ENCODE assay signal across 8 cellular contexts in genomic region chr10:71975891-71976725, GRCh38. TPM values are rescaled to one million over a fixed set of nuclear protein-coding genes. Genes with fewer than 3 reads are reported as not detected.
DNase-seq lines count a peak whose midpoint lies in the region; ATAC-seq and TF ChIP-seq lines count a peak whose summit lies in the region.

No MANE protein-coding gene starts in this region.

- no peaks in the 10 kb centered on the region for H3K27me3 ChIP-seq in esophagus muscularis mucosa
- no peaks in the 10 kb centered on the region for H3K27me3 ChIP-seq in muscle layer of duodenum (ENCODE audit: low read depth, low read length)

- peaks cover 0 to 2% of the 10 kb centered on the region in 2 donors for H3K4me1 Mint-ChIP-seq in natural killer cell treated with Interleukin-12 subunit alpha and Interleukin-12 subunit beta and Interleukin-15 and Interleukin-18, amount 100 ng/mL, for 72 hours (ENCODE audit: low read depth in 2 of 2)
- no peaks in the 10 kb centered on the region for H3K4me1 Mint-ChIP-seq in natural killer cell

- no peak overlapping the region for H3K27ac Mint-ChIP-seq in natural killer cell treated with Interleukin-12 subunit alpha and Interleukin-12 subunit beta and Interleukin-15 and Interleukin-18, amount 100 ng/mL, for 72 hours
- no peak overlapping the region for H3K27ac Mint-ChIP-seq in natural killer cell

- peaks cover 98 to 100% (median 98%) of the 10 kb centered on the region in 4 donors for H3K4me1 ChIP-seq in esophagus muscularis mucosa
- peaks cover 20 to 88% of the 10 kb centered on the region in 2 donors for H3K4me1 ChIP-seq in muscle layer of duodenum (ENCODE audit: control insufficient read depth in 1 of 2, insufficient read depth in 2 of 2, low read length in 2 of 2)

- H3K4me3 ChIP-seq in esophagus muscularis mucosa (peak overlapping the region in 2 of 4 donors; percentile 8 to 25), muscle layer of duodenum (ENCODE audit: low read depth in 1 of 2, low read length in 2 of 2) (peak overlapping the region in 1 of 2 donors; percentile 25)

- intact Hi-C loops in natural killer cell (cut with micrococcal nuclease) (no loop called here), esophagus muscularis mucosa (cut with DNase I) (no loop called here)

- no peak overlapping the region for H3K4me3 Mint-ChIP-seq in natural killer cell treated with Interleukin-12 subunit alpha and Interleukin-12 subunit beta and Interleukin-15 and Interleukin-18, amount 100 ng/mL, for 72 hours
- no peak overlapping the region for H3K4me3 Mint-ChIP-seq in natural killer cell

- H3K9me3 Mint-ChIP-seq in natural killer cell treated with Interleukin-12 subunit alpha and Interleukin-12 subunit beta and Interleukin-15 and Interleukin-18, amount 100 ng/mL, for 72 hours, result no peaks in the 10 kb centered on the region
- H3K9me3 Mint-ChIP-seq in natural killer cell, result no peaks in the 10 kb centered on the region

- H3K27me3 Mint-ChIP-seq in natural killer cell treated with Interleukin-12 subunit alpha and Interleukin-12 subunit beta and Interleukin-15 and Interleukin-18, amount 100 ng/mL, for 72 hours, result peaks cover 0 to 7% of the 10 kb centered on the region in 2 donors
- H3K27me3 Mint-ChIP-seq in natural killer cell (ENCODE audit: low read depth in 2 of 2), result no peaks in the 10 kb centered on the region

- TF ChIP-seq CTCF in natural killer cell (IDR thresholded peaks at IDR 0.05), result no peak
- TF ChIP-seq CTCF in esophagus muscularis mucosa (IDR thresholded peaks at IDR 0.05), result no peak

- H3K36me3 ChIP-seq in esophagus muscularis mucosa (peaks cover 0 to 19% (median 5%) of the 10 kb centered on the region in 4 donors), muscle layer of duodenum (ENCODE audit: control insufficient read depth in 1 of 2, insufficient read depth in 2 of 2, low read length in 2 of 2) (no peaks in the 10 kb centered on the region)

- no peak for TF ChIP-seq POLR2A in esophagus muscularis mucosa (IDR thresholded peaks at IDR 0.05; ENCODE audit: low read depth)

- no peaks in the 10 kb centered on the region for H3K9me3 ChIP-seq in esophagus muscularis mucosa
- H3K9me3 ChIP-seq in muscle layer of duodenum (ENCODE audit: control insufficient read depth in 1 of 2, low read length in 2 of 2), result no peaks in the 10 kb centered on the region

- H3K27ac ChIP-seq in esophagus muscularis mucosa (replicated peaks in 1 of 4), result peak overlapping the region; percentile 79 to 87 (median 84)
- peak overlapping the region; percentile 61 for H3K27ac ChIP-seq in muscle layer of duodenum (ENCODE audit: low read length)

- peak; percentile 23 for DNase-seq in natural killer cell treated with Interleukin-12 subunit alpha and Interleukin-12 subunit beta and Interleukin-15 and Interleukin-18, amount 100 ng/mL, for 72 hours (ENCODE audit: low spot score)
- no peak for DNase-seq in natural killer cell
- no peak for DNase-seq in esophagus muscularis mucosa (ENCODE audit: extremely low spot score)
- no peak for DNase-seq in DMS53 treated with DMSO at 0.1 percent for 48 hours (lab: John Stamatoyannopoulos, UW; ENCODE audit: unreplicated experiment)
- DNase-seq in GM19240 (ENCODE audit: insufficient read length, low spot score), result no peak
- DNase-seq in NOMO-1 (lab: John Stamatoyannopoulos, UW; ENCODE audit: unreplicated experiment in 2 of 2), result no peak
- DNase-seq in NCI-H2107 (lab: John Stamatoyannopoulos, UW), result no peak

- no peaks in the 10 kb centered on the region for H3K36me3 Mint-ChIP-seq in natural killer cell treated with Interleukin-12 subunit alpha and Interleukin-12 subunit beta and Interleukin-15 and Interleukin-18, amount 100 ng/mL, for 72 hours
- no peaks in the 10 kb centered on the region for H3K36me3 Mint-ChIP-seq in natural killer cell

- ATAC-seq in natural killer cell treated with Interleukin-12 subunit alpha and Interleukin-12 subunit beta and Interleukin-15 and Interleukin-18, amount 100 ng/mL, for 72 hours, result no peak
- no peak for ATAC-seq in natural killer cell

- TF ChIP-seq EP300 in esophagus muscularis mucosa (IDR thresholded peaks at IDR 0.05), result no peak

- WGBS in esophagus muscularis mucosa, result 63% methylated on average over 6 of the region's 11 CpGs

RNA-seq across cellular contexts. Expression of gene CHST3, which starts 11.9 kb away (rescaled TPM):
- total RNA-seq in natural killer cell treated with Interleukin-12 subunit alpha and Interleukin-12 subunit beta and Interleukin-15 and Interleukin-18, amount 100 ng/mL, for 72 hours, result not detected
- total RNA-seq in natural killer cell, result not detected
- total RNA-seq in esophagus muscularis mucosa, result 10 to 100 TPM; 24.1 to 43.0 (median 38.7) TPM

Comparison
In these comparisons a context has a peak if more than half of its experiments do, and no peak if none do; other contexts are left out.
1. RNA of gene CHST3, which starts 11.9 kb away (total RNA-seq): 24.1 to 43.0 TPM in esophagus muscularis mucosa; not detected in natural killer cell treated with Interleukin-12 subunit alpha and Interleukin-12 subunit beta and Interleukin-15 and Interleukin-18, amount 100 ng/mL, for 72 hours and not detected in natural killer cell; every median in the first group is over 10 times any median in the second.